10 cellular contexts compared by ENCODE assay signal in the genomic region with DNA sequence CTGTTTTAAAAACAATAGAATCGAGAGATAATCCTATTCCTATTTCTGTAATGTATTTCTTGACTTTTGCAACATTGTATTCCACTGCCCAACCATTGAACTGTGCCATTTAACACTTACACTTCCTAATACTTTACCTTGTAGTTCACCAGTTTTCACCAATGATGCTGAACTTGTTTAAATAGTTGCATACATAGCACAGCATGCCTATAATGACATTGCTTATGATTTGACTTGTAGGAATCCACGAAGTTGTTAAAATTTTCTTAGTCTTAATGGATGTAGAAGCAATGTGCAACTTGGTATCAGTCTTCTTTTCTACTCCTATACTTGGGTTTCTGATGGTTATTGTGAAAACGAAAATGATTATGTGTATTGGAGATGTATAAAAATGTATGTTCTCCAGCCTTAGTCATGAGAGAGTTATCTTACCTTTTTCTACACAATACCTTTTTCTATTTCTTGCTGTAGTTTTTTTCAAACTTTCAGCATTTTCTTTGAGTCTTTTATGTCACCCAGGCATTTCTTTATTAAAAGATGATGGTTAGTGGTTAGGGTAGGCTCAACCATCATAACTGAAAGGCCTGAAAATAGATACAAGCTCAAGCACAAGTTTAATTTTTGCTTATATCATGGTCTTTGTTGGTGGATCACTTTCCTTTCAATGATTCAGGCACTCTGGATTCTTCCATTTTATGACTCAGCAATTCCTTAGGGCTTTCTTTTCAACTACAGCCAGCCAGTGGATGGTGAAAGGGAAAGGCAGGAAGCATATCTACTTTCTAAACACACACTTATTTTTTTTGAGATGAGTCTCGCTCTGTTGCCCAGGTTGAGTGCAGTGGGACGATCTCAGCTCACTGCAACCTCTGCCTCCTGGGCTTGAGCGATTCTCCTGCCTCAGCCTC. TPM values are rescaled to one million over a fixed set of nuclear protein-coding genes. Genes with fewer than 3 reads are reported as not detected.
DNase-seq lines count a peak whose midpoint lies in the region; ATAC-seq, FAIRE-seq and TF ChIP-seq lines count a peak whose summit lies in the region.
"Had no signal": no experiment of that assay in that cellular context is flagged by ENCODE, and none has a peak within 500 bp of the region (broad histone marks: within the 10 kb centered on the region; RNA-seq: fewer than 3 reads in every experiment).

No MANE protein-coding gene starts in this region.

- no peaks in the 10 kb centered on the region for H3K9me3 ChIP-seq in breast epithelium
- H3K9me3 ChIP-seq: sigmoid colon had no signal

- intact Hi-C loops in MCF 10A (cut with micrococcal nuclease) (no loop called here), breast epithelium (cut with DNase I; ENCODE audit: low total_unique reads) (no loop called here)

- no peak overlapping the region for H3K4me3 Mint-ChIP-seq in MCF 10A (ENCODE audit: unreplicated experiment)

- TF ChIP-seq CTCF in MCF 10A (IDR thresholded peaks at IDR 0.05; ENCODE audit: unreplicated experiment) (no peak), breast epithelium (IDR thresholded peaks at IDR 0.05) (no peak), bronchial epithelial cell (IDR thresholded peaks at IDR 0.05; ENCODE audit: insufficient read depth, low read length, severe bottlenecking) (no peak)

- H3K36me3 Mint-ChIP-seq in MCF 10A (ENCODE audit: insufficient read depth, unreplicated experiment): peaks cover 7% of the 10 kb centered on the region

- CTCF ChIA-PET in MCF 10A (lab: Yijun Ruan, JAX): interaction anchor here (0.6 to 0.9 kb wide), 2 partner anchors 7 to 144 kb away, joined by 3 read pairs; no protein-coding TSS in a partner anchor

- H3K36me3 ChIP-seq in breast epithelium (no peaks in the 10 kb centered on the region), bronchial epithelial cell (ENCODE audit: control insufficient read depth, insufficient read depth, low read length) (no peaks in the 10 kb centered on the region)
- H3K36me3 ChIP-seq: sigmoid colon had no signal

- DNase-seq in MCF 10A (ENCODE audit: unreplicated experiment) (peak; percentile 66), breast epithelium (ENCODE audit: low spot score in 2 of 2) (no peak), bronchial epithelial cell (ENCODE audit: low read depth) (peak; percentile 84), urothelium cell line (ENCODE audit: low spot score) (peak; percentile 25), hippocampal formation (lab: John Stamatoyannopoulos, UW) (no peak), NCI-H82 treated with DMSO at 0.1 percent for 48 hours (lab: John Stamatoyannopoulos, UW; ENCODE audit: unreplicated experiment) (no peak), nucleus accumbens (lab: John Stamatoyannopoulos, UW) (no peak)
- DNase-seq: sigmoid colon had no signal

- peak; percentile 76 for ATAC-seq in HG03159 (IDR thresholded peaks at IDR 0.05; ENCODE audit: unreplicated experiment)

- H3K4me1 ChIP-seq in breast epithelium: no peaks in the 10 kb centered on the region

- H3K27me3 Mint-ChIP-seq in MCF 10A (ENCODE audit: insufficient read depth, unreplicated experiment): no peaks in the 10 kb centered on the region

- no TSS peak for BruUV-seq in MCF 10A (replicated peaks; lab: Mats Ljungman, UMichigan)

- H3K4me3 ChIP-seq in breast epithelium (no peak overlapping the region), bronchial epithelial cell (ENCODE audit: low read depth, low read length) (no peak overlapping the region)
- H3K4me3 ChIP-seq: sigmoid colon had no signal

- no peak for TF ChIP-seq POLR2A in breast epithelium (IDR thresholded peaks at IDR 0.05)

- H3K4me1 Mint-ChIP-seq in MCF 10A (ENCODE audit: insufficient read depth, unreplicated experiment): peaks cover 14% of the 10 kb centered on the region

- no peak overlapping the region for H3K27ac Mint-ChIP-seq in MCF 10A (ENCODE audit: low read depth, unreplicated experiment)

- H3K9me3 Mint-ChIP-seq in MCF 10A (ENCODE audit: unreplicated experiment): no peaks in the 10 kb centered on the region

- FAIRE-seq in bronchial epithelial cell (lab: Jason Lieb, UNC): no peak
- FAIRE-seq in urothelium cell line (lab: Jason Lieb, UNC): no peak
- FAIRE-seq: endometrium had no signal

- H3K27ac ChIP-seq in breast epithelium: no peak overlapping the region
- H3K27ac ChIP-seq: sigmoid colon had no signal

- POLR2A ChIA-PET in MCF 10A (lab: Yijun Ruan, JAX): interaction anchor here (1.0 kb wide), 1 partner anchor 9 kb away, joined by 8 read pairs; no protein-coding TSS in a partner anchor

- H3K27me3 ChIP-seq in breast epithelium: no peaks in the 10 kb centered on the region
- H3K27me3 ChIP-seq in bronchial epithelial cell (ENCODE audit: control insufficient read depth, insufficient read depth, low read length): no peaks in the 10 kb centered on the region
- H3K27me3 ChIP-seq: sigmoid colon had no signal

RNA-seq across cellular contexts. Expression of gene GPD2, which starts 9.4 kb away (rescaled TPM):
- total RNA-seq in MCF 10A (2022) (37.4 and 62.5 TPM in 2 replicates), breast epithelium (100 to 1,000 TPM in 1 of 3 donors, 10 to 100 TPM in 2; 28.8 to 104 (median 79.6) TPM), bronchial epithelial cell (52.1 and 76.9 TPM in 2 replicates)

Comparison
In these comparisons a context has a peak if more than half of its experiments do, and no peak if none do; other contexts are left out.
1. DNase-seq: peak in MCF 10A (single experiment), bronchial epithelial cell (single experiment) and urothelium cell line (single experiment); none in breast epithelium (0 of 2), hippocampal formation (0 of 2), NCI-H82 treated with DMSO at 0.1 percent for 48 hours (single experiment) and nucleus accumbens (0 of 56).